Comparison of ENCODE assay signal across 12 cellular contexts in genomic region chr10:102780246-102780645, GRCh38. TPM values are rescaled to one million over a fixed set of nuclear protein-coding genes. Genes with fewer than 3 reads are reported as not detected.
DNase-seq lines count a peak whose midpoint lies in the region; ATAC-seq and TF ChIP-seq lines count a peak whose summit lies in the region.
"Had no signal": no experiment of that assay in that cellular context is flagged by ENCODE, and none has a peak within 500 bp of the region (broad histone marks: within the 10 kb centered on the region; RNA-seq: fewer than 3 reads in every experiment).

No MANE protein-coding gene starts in this region.

- H3K4me3 ChIP-seq in heart right ventricle, result peak overlapping the region in 1 of 10 donors; percentile 61
- H3K4me3 ChIP-seq in esophagus squamous epithelium, result no peak overlapping the region
- H3K4me3 ChIP-seq in uterus, result no peak overlapping the region

- DNase-seq in heart right ventricle (no peak), cardiac septum (ENCODE audit: low spot score) (no peak), esophagus squamous epithelium (lab: John Stamatoyannopoulos, UW) (no peak), omental fat pad (ENCODE audit: low spot score) (no peak), uterus (no peak), NCI-H1436 (lab: John Stamatoyannopoulos, UW) (no peak)
- DNase-seq: activated CD4-positive, alpha-beta T cell treated with anti-CD3 and anti-CD28 coated beads, Interleukin-2, amount 50 U/mL, for 4 hours; activated effector memory CD4-positive, alpha-beta T cell treated with anti-CD3 and anti-CD28 coated beads, Interleukin-2, amount 50 U/mL, for 16 hours; NCI-H1048; NCI-H510A treated with DMSO at 0.1 percent for 48 hours had no signal

- H3K9me3 ChIP-seq in heart right ventricle (no peaks in the 10 kb centered on the region), esophagus squamous epithelium (no peaks in the 10 kb centered on the region), uterus (no peaks in the 10 kb centered on the region)

- intact Hi-C loops in heart right ventricle (cut with DNase I) (no loop called here), cardiac septum (cut with DNase I) (no loop called here), esophagus squamous epithelium (cut with DNase I) (no loop called here), uterus (cut with DNase I; ENCODE audit: low total_unique reads) (no loop called here)

- peaks cover 45 to 100% (median 91%) of the 10 kb centered on the region in 9 donors for H3K4me1 ChIP-seq in heart right ventricle
- peaks cover 72 to 100% (median 96%) of the 10 kb centered on the region in 3 donors for H3K4me1 ChIP-seq in esophagus squamous epithelium
- peaks cover 26 to 36% of the 10 kb centered on the region in 2 donors for H3K4me1 ChIP-seq in uterus

- TF ChIP-seq POLR2A in esophagus squamous epithelium (IDR thresholded peaks at IDR 0.05) (no peak), uterus (IDR thresholded peaks at IDR 0.05) (no peak)

- peaks cover 0 to 3% (median 0%) of the 10 kb centered on the region in 9 donors for H3K36me3 ChIP-seq in heart right ventricle
- peaks cover 0 to 6% (median 0%) of the 10 kb centered on the region in 3 donors for H3K36me3 ChIP-seq in esophagus squamous epithelium
- no peaks in the 10 kb centered on the region for H3K36me3 ChIP-seq in uterus

- H3K27ac ChIP-seq in heart right ventricle, result peak overlapping the region; percentile 74 to 99 (median 97)
- peak overlapping the region in 3 of 4 donors; percentile 76 to 89 (median 88) for H3K27ac ChIP-seq in esophagus squamous epithelium
- H3K27ac ChIP-seq in uterus, result peak overlapping the region; percentile 89 to 96

- no peaks in the 10 kb centered on the region for H3K27me3 ChIP-seq in heart right ventricle
- H3K27me3 ChIP-seq in esophagus squamous epithelium, result peaks cover 0 to 30% (median 0%) of the 10 kb centered on the region in 4 donors
- no peaks in the 10 kb centered on the region for H3K27me3 ChIP-seq in uterus

- 79% methylated on average over 3 of the region's 3 CpGs for WGBS in heart right ventricle, 2 donors
- 32 to 42% methylated on average over 3 of the region's 3 CpGs for WGBS in esophagus squamous epithelium, 2 donors

- TF ChIP-seq CTCF in heart right ventricle (IDR thresholded peaks at IDR 0.05) (no peak), esophagus squamous epithelium (IDR thresholded peaks at IDR 0.05) (no peak), omental fat pad (IDR thresholded peaks at IDR 0.05) (no peak), uterus (IDR thresholded peaks at IDR 0.05) (no peak)

- ATAC-seq in heart right ventricle, result no peak
- peak; percentile 1 for ATAC-seq in omental fat pad (ENCODE audit: low FRiP score)
- ATAC-seq in HG02884 (IDR thresholded peaks at IDR 0.05; ENCODE audit: unreplicated experiment), result no peak
- ATAC-seq in HG03196 (IDR thresholded peaks at IDR 0.05; ENCODE audit: unreplicated experiment), result no peak

RNA-seq across cellular contexts. Expression of gene WBP1L, which starts 36.5 kb away (rescaled TPM):
- total RNA-seq in heart right ventricle, result 10 to 100 TPM; 17.3 to 33.3 (median 21.0) TPM
- polyA plus RNA-seq in heart right ventricle, result 10 to 100 TPM; 14.3 to 17.5 TPM
- total RNA-seq in cardiac septum, result 19.2 TPM
- 10 to 100 TPM; 40.6 to 61.4 (median 49.1) TPM for total RNA-seq in esophagus squamous epithelium
- total RNA-seq in omental fat pad, result 100 to 1,000 TPM; 106 to 214 (median 165) TPM
- total RNA-seq in uterus, result 10 to 100 TPM; 27.4 to 79.2 (median 55.3) TPM

RNA-seq across cellular contexts. Expression of gene CYP17A1, which starts 57.0 kb away (rescaled TPM):
- total RNA-seq in heart right ventricle (under 1 TPM in 1 of 10 donors, not detected in 9; 0.16 TPM), cardiac septum (not detected), esophagus squamous epithelium (not detected), omental fat pad (not detected), uterus (1 to 10 TPM in 2 of 4 donors, under 1 TPM in 1, not detected in 1; 0.83 to 3.6 (median 1.6) TPM)
- under 1 TPM; 0.14 to 0.15 TPM for polyA plus RNA-seq in heart right ventricle
